Comparison of ENCODE assay signal across 23 cellular contexts in the genomic region with DNA sequence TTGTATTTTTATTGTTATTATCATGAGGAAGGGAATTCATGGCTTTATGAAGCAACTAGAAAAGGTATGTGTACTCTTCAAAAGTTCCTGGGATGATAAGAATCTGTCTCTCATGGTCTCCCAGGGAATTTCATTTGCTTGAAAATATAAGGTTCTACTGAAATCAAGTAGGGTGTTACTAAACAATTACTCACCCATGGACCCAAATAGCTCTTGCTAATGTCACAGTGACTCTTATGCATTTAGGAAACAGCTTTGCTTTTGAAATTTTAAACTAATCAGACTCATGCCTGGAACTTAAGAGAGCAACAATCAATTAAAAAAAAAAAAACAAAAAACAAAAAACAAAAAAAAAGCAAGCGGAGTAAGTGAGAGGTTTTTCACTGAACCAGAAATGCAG.
DNase-seq lines count a peak whose midpoint lies in the region; ATAC-seq, FAIRE-seq and TF ChIP-seq lines count a peak whose summit lies in the region.
"Had no signal": no experiment of that assay in that cellular context is flagged by ENCODE, and none has a peak within 500 bp of the region (broad histone marks: within the 10 kb centered on the region; RNA-seq: fewer than 3 reads in every experiment).

No MANE protein-coding gene starts in this region.

- intact Hi-C loops in left ventricle myocardium superior (cut with micrococcal nuclease), result no loop called here

- H3K4me3 ChIP-seq in HUES48 (ENCODE audit: low read depth, low read length), result no peak overlapping the region
- H3K4me3 ChIP-seq in bronchial epithelial cell (ENCODE audit: low read depth, low read length), result no peak overlapping the region
- no peak overlapping the region for H3K4me3 ChIP-seq in fibroblast of villous mesenchyme (ENCODE audit: low read depth, low read length)
- H3K4me3 ChIP-seq: A549; BLaER1 treated with 17β-estradiol and CSF1 and Interleukin-3, amounts not matched to agents 10 nM and 100 nM; GM23338 had no signal

- H3K27ac ChIP-seq in HUES48 (ENCODE audit: low read depth, low read length), result peak overlapping the region; percentile 56
- H3K27ac ChIP-seq: A549; BLaER1 treated with 17β-estradiol and CSF1 and Interleukin-3, amounts not matched to agents 10 nM and 100 nM had no signal

- H3K4me1 ChIP-seq in HUES48 (ENCODE audit: control insufficient read depth, insufficient read depth, low read length), result peaks cover 35% of the 10 kb centered on the region
- H3K4me1 ChIP-seq: A549, BE2C had no signal

- H3K27me3 ChIP-seq in HUES48 (ENCODE audit: control insufficient read depth, insufficient read depth, low read length), result no peaks in the 10 kb centered on the region
- no peaks in the 10 kb centered on the region for H3K27me3 ChIP-seq in bronchial epithelial cell (ENCODE audit: control insufficient read depth, insufficient read depth, low read length)
- H3K27me3 ChIP-seq: BE2C; BLaER1 treated with 17β-estradiol and CSF1 and Interleukin-3, amounts not matched to agents 10 nM and 100 nM had no signal

- H3K9me3 ChIP-seq in HUES48 (ENCODE audit: control insufficient read depth, insufficient read depth, low read length), result no peaks in the 10 kb centered on the region
- H3K9me3 ChIP-seq: A549; BE2C; BLaER1 treated with 17β-estradiol and CSF1 and Interleukin-3, amounts not matched to agents 10 nM and 100 nM had no signal

- H3K36me3 ChIP-seq in HUES48 (ENCODE audit: control insufficient read depth, insufficient read depth, low read length), result no peaks in the 10 kb centered on the region
- no peaks in the 10 kb centered on the region for H3K36me3 ChIP-seq in bronchial epithelial cell (ENCODE audit: control insufficient read depth, insufficient read depth, low read length)
- H3K36me3 ChIP-seq: BE2C; BLaER1 treated with 17β-estradiol and CSF1 and Interleukin-3, amounts not matched to agents 10 nM and 100 nM had no signal

- in situ Hi-C loops in G401 (cut with HindIII; ENCODE audit: low sequenced_read_pairs), result no loop called here

- DNase-seq in bronchial epithelial cell (ENCODE audit: low read depth) (peak; percentile 56), fibroblast of villous mesenchyme (ENCODE audit: low read depth) (peak; percentile 7), HTR-8/SVneo (ENCODE audit: insufficient read length, low spot score) (no peak), left ventricle myocardium superior (no peak), G401 (ENCODE audit: low spot score) (no peak)
- DNase-seq: 8988T; ACHN; AML-193; BE2C; CD4-positive, alpha-beta T cell; CD8-positive, alpha-beta memory T cell; DMS 273 treated with DMSO at 0.1 percent for 48 hours; DMS79 treated with DMSO at 0.1 percent for 48 hours; H9 had no signal

- TF ChIP-seq CTCF in bronchial epithelial cell (IDR thresholded peaks at IDR 0.05; ENCODE audit: insufficient read depth, low read length, severe bottlenecking) (no peak), fibroblast of villous mesenchyme (IDR thresholded peaks at IDR 0.05; ENCODE audit: insufficient read depth, low read depth, low read length) (no peak)

- no peak for ATAC-seq in left ventricle myocardium superior
- no peak for ATAC-seq in GM19452 (IDR thresholded peaks at IDR 0.05; ENCODE audit: unreplicated experiment)
- ATAC-seq: A549, GM23338, HCT116 had no signal

- no peak for FAIRE-seq in bronchial epithelial cell (lab: Jason Lieb, UNC)
- FAIRE-seq in HTR-8/SVneo (lab: Jason Lieb, UNC), result no peak
- FAIRE-seq: D721Med, G401.6, GM12892 had no signal

- no peak overlapping the region for H3K9ac ChIP-seq in HUES48 (ENCODE audit: low read depth, low read length)
- H3K9ac ChIP-seq: BLaER1 treated with 17β-estradiol and CSF1 and Interleukin-3, amounts not matched to agents 10 nM and 100 nM had no signal

Comparison
In these comparisons a context has a peak if more than half of its experiments do, and no peak if none do; other contexts are left out.
1. DNase-seq: peak in bronchial epithelial cell (single experiment) and fibroblast of villous mesenchyme (single experiment); none in HTR-8/SVneo (single experiment), left ventricle myocardium superior (single experiment) and G401 (single experiment).